In the genomic region with DNA sequence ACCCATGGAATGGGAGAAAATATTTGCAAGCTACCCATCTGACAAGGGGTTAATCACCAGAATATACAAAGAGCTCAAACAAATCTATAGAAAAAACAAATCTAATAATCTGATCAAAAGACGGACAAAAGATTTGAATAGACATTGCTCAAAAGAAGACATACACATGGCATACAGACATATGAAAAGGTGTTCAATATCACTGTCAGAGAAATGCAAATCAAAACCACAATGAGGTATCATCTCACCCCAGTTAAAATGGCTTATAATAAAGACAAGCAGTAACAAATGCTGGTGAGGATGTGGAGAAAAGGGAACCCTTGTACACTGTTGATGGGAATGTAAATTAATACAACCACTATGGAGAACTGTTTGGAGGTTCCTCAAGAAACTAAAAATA, we compare ENCODE assay signal across 22 cellular contexts.
"Had no signal": no experiment of that assay in that cellular context is flagged by ENCODE, and none has a peak within 500 bp of the region (broad histone marks: within the 10 kb centered on the region; RNA-seq: fewer than 3 reads in every experiment).

No MANE protein-coding gene starts in this region.

- H3K4me1 ChIP-seq: esophagus muscularis mucosa, foreskin keratinocyte, gastroesophageal sphincter, heart left ventricle, left lung, lower lobe of right lung had no signal

- H3K9me3 ChIP-seq: gastroesophageal sphincter, heart left ventricle, left lung, lower lobe of right lung, mucosa of descending colon had no signal

- ATAC-seq: foreskin keratinocyte, gastroesophageal sphincter, heart left ventricle, left cardiac atrium, left lung, left ventricle myocardium superior, lower lobe of right lung, mucosa of descending colon had no signal

- FAIRE-seq: colon, endothelial cell of umbilical vein, frontal cortex, islet of Langerhans, keratinocyte had no signal

- H3K27ac ChIP-seq: coronary artery, dorsolateral prefrontal cortex, esophagus muscularis mucosa, foreskin keratinocyte, gastroesophageal sphincter, heart left ventricle, left lung, lower lobe of right lung had no signal

- H3K27me3 ChIP-seq: dorsolateral prefrontal cortex, esophagus muscularis mucosa, foreskin keratinocyte, gastroesophageal sphincter, heart left ventricle, left lung had no signal

- H3K36me3 ChIP-seq: heart left ventricle, left lung, lower lobe of right lung had no signal

- H3K4me3 ChIP-seq: coronary artery, dorsolateral prefrontal cortex, esophagus muscularis mucosa, gastroesophageal sphincter, heart left ventricle, left lung, lower lobe of right lung, mucosa of descending colon had no signal

- DNase-seq: dermis blood vessel endothelial cell; dorsolateral prefrontal cortex; effector CD4-positive, alpha-beta T cell; effector memory CD4-positive, alpha-beta T cell; foreskin keratinocyte; heart left ventricle; hippocampal formation; left cardiac atrium; left lung; left ventricle myocardium superior; lower lobe of right lung; mesenchymal stem cell; mucosa of descending colon; naive B cell had no signal
